In the genomic region with DNA sequence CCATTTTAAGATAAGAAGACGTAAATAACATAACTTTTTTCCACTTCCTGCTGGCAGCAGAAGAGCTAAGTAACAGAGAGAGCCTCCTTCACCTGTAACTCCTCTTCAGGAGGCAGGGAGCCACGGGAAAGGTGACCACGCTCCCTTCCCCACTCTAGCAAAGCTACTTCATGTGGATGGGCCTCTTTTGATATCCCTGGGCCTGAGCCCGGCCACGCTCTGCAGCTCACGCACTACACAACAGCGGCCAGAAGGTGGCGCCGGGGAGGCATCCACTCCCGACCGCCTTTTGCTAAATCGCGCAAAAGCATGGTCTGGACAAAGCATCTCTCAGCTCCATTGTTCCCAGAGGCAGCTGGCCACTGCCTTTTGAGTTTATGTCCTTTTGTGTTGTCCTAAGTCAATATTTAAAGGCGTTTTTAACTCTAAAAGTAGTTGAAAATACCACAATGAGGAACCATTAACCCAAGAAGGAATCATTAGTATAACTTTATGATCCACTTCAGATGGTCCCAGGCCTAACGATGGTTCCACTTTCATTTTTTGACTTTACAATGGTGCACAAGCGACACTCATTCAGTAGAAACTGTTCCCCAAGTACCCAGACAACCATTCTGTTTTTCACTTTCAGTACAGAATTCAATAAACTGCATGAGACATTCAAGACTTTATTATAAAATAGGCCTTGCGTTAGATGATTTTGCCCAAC, we compare ENCODE assay signal across 8 cellular contexts. TPM values are rescaled to one million over a fixed set of nuclear protein-coding genes. Genes with fewer than 3 reads are reported as not detected.
DNase-seq lines count a peak whose midpoint lies in the region; ATAC-seq and TF ChIP-seq lines count a peak whose summit lies in the region.

No MANE protein-coding gene starts in this region.

- intact Hi-C loops in testis (cut with DNase I; ENCODE audit: low total_unique reads), result loop anchor here (10.0 kb wide), 1 partner anchor 351 kb away; no protein-coding TSS in a partner anchor

- H3K9ac ChIP-seq in H9 (ENCODE audit: extremely low read depth, insufficient read length, low read length), result no peak overlapping the region

- H3K4me1 ChIP-seq in H9 (ENCODE audit: insufficient read depth, low read length), result no peaks in the 10 kb centered on the region
- H3K4me1 ChIP-seq in testis, result no peaks in the 10 kb centered on the region

- H3K18ac ChIP-seq in H9 (ENCODE audit: insufficient read length, low read depth, low read length), result no peak overlapping the region

- POLR2A ChIA-PET in RWPE1 (lab: Yijun Ruan, JAX; ENCODE audit: low non-redundant PET), result no interaction called here

- peaks cover 6 to 18% (median 11%) of the 10 kb centered on the region in 3 experiments for H3K36me3 Mint-ChIP-seq in H9 (ENCODE audit: insufficient read depth in 1 of 3, low read depth in 3 of 3)
- H3K36me3 Mint-ChIP-seq in activated T-helper 17 cell treated with anti-CD3 and anti-CD28 coated beads, Interleukin-2, amount 50 U/mL, for 72 hours (ENCODE audit: low read depth), result no peaks in the 10 kb centered on the region

- peaks cover 0 to 2% of the 10 kb centered on the region in 2 experiments; a peak in 2 of 5 replicates for H3K9me3 Mint-ChIP-seq in H9
- H3K9me3 Mint-ChIP-seq in activated T-helper 17 cell treated with anti-CD3 and anti-CD28 coated beads, Interleukin-2, amount 50 U/mL, for 72 hours, result no peaks in the 10 kb centered on the region

- H3T11ph ChIP-seq in H9 (ENCODE audit: low read length), result no peak overlapping the region

- H3K4ac ChIP-seq in H9 (ENCODE audit: low read depth, low read length), result no peak overlapping the region

- H3K23ac ChIP-seq in H9 (ENCODE audit: insufficient read length, low read depth, low read length), result no peak overlapping the region

- H2AK5ac ChIP-seq in H9 (ENCODE audit: insufficient read length, low read length), result no peak overlapping the region

- TF ChIP-seq CTCF in H9 (conservative IDR thresholded peaks at IDR 0.05), result peak; percentile 97
- peak; percentile 98 for TF ChIP-seq CTCF in RWPE1 (conservative IDR thresholded peaks at IDR 0.05; ENCODE audit: low read depth)
- peak; percentile 95 for TF ChIP-seq CTCF in foreskin fibroblast (IDR thresholded peaks at IDR 0.05; ENCODE audit: low read depth, low read length)
- peak; percentile 68 to 86 (median 79) for TF ChIP-seq CTCF in testis (IDR thresholded peaks at IDR 0.05)

- no peak overlapping the region for H3K27ac ChIP-seq in H9 (ENCODE audit: insufficient read length, low read depth, low read length)
- no peak overlapping the region for H3K27ac ChIP-seq in RWPE1
- no peak overlapping the region for H3K27ac ChIP-seq in testis

- peak; percentile 46 for DNase-seq in GM04504 (ENCODE audit: low read depth)
- DNase-seq in H9, result peak; percentile 85
- peak; percentile 68 for DNase-seq in LoVo (ENCODE audit: low spot score)
- peak; percentile 84 for DNase-seq in RWPE1 (ENCODE audit: low spot score)
- peak; percentile 52 to 89 for DNase-seq in foreskin fibroblast
- DNase-seq in occipital lobe (lab: John Stamatoyannopoulos, UW), result peak; percentile 81
- DNase-seq in testis, result peak; percentile 94

- no peak overlapping the region for H2AFZ ChIP-seq in H9 (ENCODE audit: low read length)

- H3K4me3 ChIP-seq in foreskin fibroblast (ENCODE audit: low read depth in 1 of 2, low read length in 2 of 2) (no peak overlapping the region), testis (no peak overlapping the region)

- H3K4me2 ChIP-seq in H9 (ENCODE audit: insufficient read depth, insufficient read length, low read length), result no peak overlapping the region

- CTCF ChIA-PET in RWPE1 (lab: Yijun Ruan, JAX), result interaction anchor here (0.5 to 1.2 kb wide), 13 partner anchors 8 to 407 kb away, joined by 3 to 9 read pairs (median 4); a partner anchor contains a TSS

- no peak overlapping the region for H2BK120ac ChIP-seq in H9 (ENCODE audit: low read depth, low read length, poor library complexity, severe bottlenecking)

- H2BK15ac ChIP-seq in H9 (ENCODE audit: low read depth, low read length), result no peak overlapping the region

- no peaks in the 10 kb centered on the region for H3K27me3 Mint-ChIP-seq in H9 (ENCODE audit: low read depth)
- no peaks in the 10 kb centered on the region for H3K27me3 Mint-ChIP-seq in activated T-helper 17 cell treated with anti-CD3 and anti-CD28 coated beads, Interleukin-2, amount 50 U/mL, for 72 hours

- no peak overlapping the region for H2BK5ac ChIP-seq in H9 (ENCODE audit: insufficient read length, low read length)

- H4K8ac ChIP-seq in H9 (replicated peaks; ENCODE audit: insufficient read length, low read depth, low read length), result no peak overlapping the region

- WGBS in H9 (ENCODE audit: extremely low coverage, insufficient read length, low lambda C conversion rate), result no CpG with 5 or more reads among the region's 17 CpGs
- WGBS in testis, 2 donors, result 24 to 25% methylated on average over 17 of the region's 17 CpGs

- no peaks in the 10 kb centered on the region for H3K36me3 ChIP-seq in testis (ENCODE audit: low read depth, missing control alignments)

- H2BK12ac ChIP-seq in H9 (ENCODE audit: insufficient read length, low read depth, low read length), result no peak overlapping the region

- no peak overlapping the region for H3K27ac Mint-ChIP-seq in H9
- peak overlapping the region; percentile 42 for H3K27ac Mint-ChIP-seq in activated T-helper 17 cell treated with anti-CD3 and anti-CD28 coated beads, Interleukin-2, amount 50 U/mL, for 72 hours

- H3K56ac ChIP-seq in H9 (ENCODE audit: insufficient read length, low read depth, low read length), result no peak overlapping the region

- no peak overlapping the region for H4K91ac ChIP-seq in H9 (ENCODE audit: insufficient read length, low read depth, low read length)

- no peaks in the 10 kb centered on the region for H3K79me2 ChIP-seq in H9 (ENCODE audit: insufficient read depth, low read length)

- no peak overlapping the region for H4K5ac ChIP-seq in H9 (ENCODE audit: insufficient read length, low read depth, low read length)

- H3K4me3 Mint-ChIP-seq in H9, result no peak overlapping the region
- peak overlapping the region; percentile 52 for H3K4me3 Mint-ChIP-seq in activated T-helper 17 cell treated with anti-CD3 and anti-CD28 coated beads, Interleukin-2, amount 50 U/mL, for 72 hours

- no peak for TF ChIP-seq POLR2A in testis (IDR thresholded peaks at IDR 0.05)

- H3K4me1 Mint-ChIP-seq in H9, result peaks cover 3 to 5% of the 10 kb centered on the region in 2 experiments; a peak in 2 of 4 replicates
- no peaks in the 10 kb centered on the region for H3K4me1 Mint-ChIP-seq in activated T-helper 17 cell treated with anti-CD3 and anti-CD28 coated beads, Interleukin-2, amount 50 U/mL, for 72 hours

- no peaks in the 10 kb centered on the region for H4K20me1 ChIP-seq in H9 (ENCODE audit: control insufficient read depth, insufficient read depth, insufficient read length)

- H3K23me2 ChIP-seq in H9 (ENCODE audit: insufficient read length, low read depth, low read length, poor library complexity, severe bottlenecking), result no peaks in the 10 kb centered on the region

- H3K9me3 ChIP-seq in H9 (ENCODE audit: control insufficient read depth, low read depth, low read length), result no peaks in the 10 kb centered on the region
- no peaks in the 10 kb centered on the region for H3K9me3 ChIP-seq in testis

- H3K27me3 ChIP-seq in H9 (ENCODE audit: insufficient read depth, low read length) (no peaks in the 10 kb centered on the region), testis (no peaks in the 10 kb centered on the region)

- no peak overlapping the region for H3K14ac ChIP-seq in H9 (ENCODE audit: insufficient read depth, low read length)

- ATAC-seq in activated T-helper 17 cell treated with anti-CD3 and anti-CD28 coated beads, Interleukin-2, amount 50 U/mL, for 72 hours (replicated peaks), result peak; percentile 94

- no peak overlapping the region for H2BK20ac ChIP-seq in H9 (ENCODE audit: low read depth, low read length, poor library complexity, severe bottlenecking)

- no peaks in the 10 kb centered on the region for H3K79me1 ChIP-seq in H9 (ENCODE audit: insufficient read depth, low read depth, low read length, poor library complexity, severe bottlenecking)

RNA-seq across cellular contexts. Expression of a gene that starts 23.6 kb away (rescaled TPM):
- total RNA-seq in H9 (2021), result 12.2 and 12.6 TPM in 2 replicates
- under 1 TPM; 0.80 to 0.82 TPM for total RNA-seq in activated T-helper 17 cell treated with anti-CD3 and anti-CD28 coated beads, Interleukin-2, amount 50 U/mL, for 72 hours
- total RNA-seq in occipital lobe, result 3.9 TPM
- total RNA-seq in testis, result 1 to 10 TPM; 4.3 to 7.2 TPM
- 16.1 TPM for polyA plus RNA-seq in testis (ENCODE audit: insufficient read depth, low read depth, low replicate concordance)

RNA-seq across cellular contexts. Expression of a gene that starts 34.0 kb away (rescaled TPM):
- total RNA-seq in H9 (2021) (530 and 532 TPM in 2 replicates), occipital lobe (271 TPM), testis (100 to 1,000 TPM; 155 to 189 TPM)
- 100 to 1,000 TPM; 188 to 476 TPM for total RNA-seq in activated T-helper 17 cell treated with anti-CD3 and anti-CD28 coated beads, Interleukin-2, amount 50 U/mL, for 72 hours
- polyA plus RNA-seq in testis (ENCODE audit: insufficient read depth, low read depth, low replicate concordance), result 299 TPM

RNA-seq across cellular contexts. Expression of a gene that starts 34.4 kb away (rescaled TPM):
- 10.5 and 11.0 TPM in 2 replicates for total RNA-seq in H9 (2021)
- total RNA-seq in activated T-helper 17 cell treated with anti-CD3 and anti-CD28 coated beads, Interleukin-2, amount 50 U/mL, for 72 hours, result 10 to 100 TPM; 12.9 to 24.9 TPM
- total RNA-seq in occipital lobe, result 44.0 TPM
- 10 to 100 TPM; 15.7 to 20.1 TPM for total RNA-seq in testis
- 10.5 TPM for polyA plus RNA-seq in testis (ENCODE audit: insufficient read depth, low read depth, low replicate concordance)
